ENCODE assay signal across 9 cellular contexts in genomic region chr17:65558683-65559311, GRCh38.
DNase-seq lines count a peak whose midpoint lies in the region; ATAC-seq and TF ChIP-seq lines count a peak whose summit lies in the region.
"Had no signal": no experiment of that assay in that cellular context is flagged by ENCODE, and none has a peak within 500 bp of the region (broad histone marks: within the 10 kb centered on the region; RNA-seq: fewer than 3 reads in every experiment).

No MANE protein-coding gene starts in this region.

- H3K4me3 ChIP-seq in fibroblast of pulmonary artery (replicated peaks; ENCODE audit: low read depth, low read length) (peak overlapping the region; percentile 71), retinal pigment epithelial cell (ENCODE audit: low read length) (peak overlapping the region; percentile 62)

- DNase-seq in COR-L47 (lab: John Stamatoyannopoulos, UW) (peak; percentile 7), NCI-H69 (lab: John Stamatoyannopoulos, UW) (peak; percentile 47), fibroblast of pulmonary artery (ENCODE audit: low read depth) (no peak), retinal pigment epithelial cell (ENCODE audit: low read depth) (no peak), cerebellar nuclear complex (lab: John Stamatoyannopoulos, UW) (no peak), middle frontal gyrus (ENCODE audit: extremely low spot score, low spot score) (no peak)
- DNase-seq: central memory CD4-positive, alpha-beta T cell had no signal

- TF ChIP-seq CTCF in fibroblast of pulmonary artery (IDR thresholded peaks at IDR 0.05; ENCODE audit: low read length, missing control alignments) (no peak), retinal pigment epithelial cell (conservative IDR thresholded peaks at IDR 0.05; ENCODE audit: low read depth, low read length) (no peak)

- ATAC-seq in GM21825 (IDR thresholded peaks at IDR 0.05; ENCODE audit: unreplicated experiment) = no peak
- ATAC-seq in GM21786 (IDR thresholded peaks at IDR 0.05; ENCODE audit: unreplicated experiment) = no peak

Comparison
In these comparisons a context has a peak if more than half of its experiments do, and no peak if none do; other contexts are left out.
1. DNase-seq: peak in COR-L47 (single experiment) and NCI-H69 (single experiment); none in fibroblast of pulmonary artery (single experiment), retinal pigment epithelial cell (single experiment), cerebellar nuclear complex (0 of 2) and middle frontal gyrus (single experiment).